8 cellular contexts compared by ENCODE assay signal in genomic region chrX:38561126-38561868, GRCh38.
DNase-seq lines count a peak whose midpoint lies in the region; ATAC-seq and TF ChIP-seq lines count a peak whose summit lies in the region.

TSPAN7 (plus strand) TSS chrX:38561542; CDS start chrX:38561547, 5 bp downstream.

- peak within 1 kb of the TSS; percentile 90 for H3K4me3 Mint-ChIP-seq in nephron progenitor cell

- H3K27ac Mint-ChIP-seq in nephron progenitor cell, result peak within 1 kb of the TSS; percentile 91

- H3K4me3 ChIP-seq in foreskin fibroblast (ENCODE audit: low read depth in 1 of 2, low read length in 2 of 2), result peak within 1 kb of the TSS; percentile 38 to 52

- TF ChIP-seq CTCF in foreskin fibroblast (IDR thresholded peaks at IDR 0.05; ENCODE audit: low read depth, low read length) (no peak), nephron progenitor cell (IDR thresholded peaks at IDR 0.05) (no peak)

- H3K4me1 Mint-ChIP-seq in nephron progenitor cell, result peaks cover 7% of the 10 kb centered on the region

- peaks cover 27% of the 10 kb centered on the region for H3K27me3 Mint-ChIP-seq in nephron progenitor cell (ENCODE audit: low read depth, poor library complexity)

- DNase-seq in Ammon's horn (ENCODE audit: low spot score), result peak; percentile 71
- peak; percentile 87 for DNase-seq in RPMI8226
- DNase-seq in activated gamma-delta T cell (lab: John Stamatoyannopoulos, UW), result peak; percentile 34
- DNase-seq in foreskin fibroblast, result peak; percentile 41 to 80
- DNase-seq in nephron progenitor cell, result peak; percentile 84
- DNase-seq in stimulated activated naive CD4-positive, alpha-beta T cell (lab: John Stamatoyannopoulos, UW), result peak; percentile 62 to 85 (median 78)

- no peaks in the 10 kb centered on the region for H3K36me3 Mint-ChIP-seq in nephron progenitor cell (ENCODE audit: low read depth)

- H3K9me3 Mint-ChIP-seq in nephron progenitor cell, result peaks cover 23% of the 10 kb centered on the region

- peak; percentile 70 for ATAC-seq in GM19372 (IDR thresholded peaks at IDR 0.05; ENCODE audit: low read depth, unreplicated experiment)

- no peak for TF ChIP-seq EP300 in Ishikawa (IDR thresholded peaks at IDR 0.05; ENCODE audit: borderline replicate concordance)

- TF ChIP-seq RAD21 in Ishikawa (IDR thresholded peaks at IDR 0.05; ENCODE audit: low read depth), result no peak

TF ChIP-seq in Ishikawa, 13 proteins besides CTCF, POLR2A, EP300 and RAD21:
- no peak for TF ChIP-seq FOXM1 (IDR thresholded peaks at IDR 0.05; ENCODE audit: borderline replicate concordance, low read depth)
- no peak for TF ChIP-seq YY1 (IDR thresholded peaks at IDR 0.05; ENCODE audit: low read depth)
- no peak for TF ChIP-seq CREB1 (IDR thresholded peaks at IDR 0.05; ENCODE audit: low read depth)
- no peak for TF ChIP-seq REST (IDR thresholded peaks at IDR 0.05; ENCODE audit: low read depth)
- peak; percentile 77 for TF ChIP-seq MAX (IDR thresholded peaks at IDR 0.05)
- TF ChIP-seq USF1 (IDR thresholded peaks at IDR 0.05), result no peak
- no peak for TF ChIP-seq EGR1 (IDR thresholded peaks at IDR 0.05)
TF ChIP-seq in Ishikawa: peak in this region for 1.

Comparison
In these comparisons a context has a peak if more than half of its experiments do, and no peak if none do; other contexts are left out.
1. Peak in every context shown above with its lines: DNase-seq, ATAC-seq and H3K4me3 ChIP-seq.
2. DNase-seq: peak in every context shown above with its lines; median percentile 87 in RPMI8226; 84 in nephron progenitor cell; 78 in stimulated activated naive CD4-positive, alpha-beta T cell; 71 in Ammon's horn; 60 in foreskin fibroblast; 34 in activated gamma-delta T cell.